1 cellular context compared by ENCODE assay signal in genomic region chr6:45432944-45433343, GRCh38.
TF ChIP-seq lines count a peak whose summit lies in the region.

No MANE protein-coding gene starts in this region.

TF ChIP-seq in HepG2, 621 proteins besides CTCF, POLR2A, EP300 and RAD21 (continued from another document):
- TF ChIP-seq PATZ1 (CRISPR knock-in tag; IDR thresholded peaks at IDR 0.05), result no peak
- no peak for TF ChIP-seq E2F2 (CRISPR knock-in tag; IDR thresholded peaks at IDR 0.05; ENCODE audit: borderline replicate concordance)
- no peak for TF ChIP-seq ZNF546 (CRISPR knock-in tag; conservative IDR thresholded peaks at IDR 0.05)
- TF ChIP-seq HMGXB3 (CRISPR knock-in tag; IDR thresholded peaks at IDR 0.05; ENCODE audit: borderline replicate concordance), result no peak
- TF ChIP-seq MZF1 (CRISPR knock-in tag; IDR thresholded peaks at IDR 0.05; ENCODE audit: borderline replicate concordance), result no peak
- TF ChIP-seq ZFP90 (CRISPR knock-in tag; IDR thresholded peaks at IDR 0.05; ENCODE audit: borderline replicate concordance), result no peak
- TF ChIP-seq ZFP62 (CRISPR knock-in tag; IDR thresholded peaks at IDR 0.05), result no peak
- no peak for TF ChIP-seq ZSCAN25 (CRISPR knock-in tag; IDR thresholded peaks at IDR 0.05)
- TF ChIP-seq MAFK (conservative IDR thresholded peaks at IDR 0.05 in 1 of 2, IDR thresholded peaks at IDR 0.05 in 1 of 2; ENCODE audit: low read length in 2 of 2), result no peak
